ENCODE assay signal across 15 cellular contexts in the genomic region with DNA sequence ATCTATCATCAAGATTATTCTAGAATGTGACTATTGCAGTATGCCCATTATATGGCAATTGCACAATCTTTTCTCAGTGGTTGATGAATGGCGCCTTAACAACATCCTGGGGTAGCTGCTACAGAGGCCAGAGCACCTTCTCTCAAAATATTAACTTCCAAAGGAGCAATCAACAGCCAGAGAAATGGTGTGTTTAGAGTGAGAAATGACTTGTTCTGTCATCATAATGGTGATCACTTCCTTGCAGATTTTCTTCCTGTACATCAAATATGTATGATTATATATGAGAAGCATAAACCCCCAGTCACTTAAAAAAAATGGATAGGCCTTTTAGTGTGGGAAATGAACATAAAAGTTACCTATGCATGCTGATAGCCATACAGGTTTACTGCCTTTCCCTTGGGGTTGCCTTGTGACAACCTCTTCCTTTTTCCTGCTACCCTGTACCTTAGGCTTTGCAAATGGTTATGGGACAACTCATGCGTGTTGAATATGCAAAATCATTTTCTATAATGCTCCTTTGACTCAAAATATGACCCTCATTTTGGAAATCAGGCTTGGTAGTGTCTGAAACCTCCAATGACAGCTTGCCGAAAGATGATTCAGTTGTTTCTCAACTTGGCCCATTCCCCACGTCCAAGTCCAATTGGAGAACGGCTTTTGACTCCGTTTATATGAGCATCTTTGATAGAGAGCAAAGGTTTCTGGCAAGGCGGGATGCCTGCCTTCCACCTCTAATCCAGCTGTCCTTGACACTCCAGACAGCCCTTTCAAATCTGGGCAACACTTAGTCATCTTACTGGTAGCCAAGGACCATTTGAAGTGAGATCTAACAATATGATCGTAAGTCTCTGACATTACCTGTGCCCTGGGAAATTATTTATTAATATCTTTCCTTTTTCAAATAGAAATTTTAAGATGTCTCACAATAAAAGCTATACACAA.
DNase-seq lines count a peak whose midpoint lies in the region; ATAC-seq and TF ChIP-seq lines count a peak whose summit lies in the region.
"Had no signal": no experiment of that assay in that cellular context is flagged by ENCODE, and none has a peak within 500 bp of the region (broad histone marks: within the 10 kb centered on the region; RNA-seq: fewer than 3 reads in every experiment).

No MANE protein-coding gene starts in this region.

- H3K36me3 ChIP-seq in neural cell (ENCODE audit: insufficient read depth, low read length) = no peaks in the 10 kb centered on the region
- no peaks in the 10 kb centered on the region for H3K36me3 ChIP-seq in SJCRH30
- H3K36me3 ChIP-seq: transverse colon had no signal

- TF ChIP-seq EP300 in neural cell (conservative IDR thresholded peaks at IDR 0.05; ENCODE audit: poor library complexity, severe bottlenecking) = no peak

- H3K27me3 ChIP-seq in neural cell (ENCODE audit: insufficient read depth, low read depth, low read length) (no peaks in the 10 kb centered on the region), SJCRH30 (no peaks in the 10 kb centered on the region), foreskin keratinocyte (no peaks in the 10 kb centered on the region)
- H3K27me3 ChIP-seq: transverse colon had no signal

- DNase-seq in NCI-H2227 (lab: John Stamatoyannopoulos, UW; ENCODE audit: unreplicated experiment) (no peak), SJCRH30 (no peak), A172 (ENCODE audit: low spot score) (no peak), foreskin keratinocyte (no peak)
- DNase-seq: activated CD4-positive, alpha-beta T cell treated with anti-CD3 and anti-CD28 coated beads, Interleukin-2, amount 10 ng/mL, durations not matched to agents 24 days and 14 days; activated naive CD4-positive, alpha-beta T cell treated with anti-CD3 and anti-CD28 coated beads, Interleukin-2, amount 50 U/mL, for 16 hours; Calu3; NCI-H524; occipital lobe; SK-N-SH; transverse colon had no signal

- H3K4me3 ChIP-seq in neural cell (ENCODE audit: low read length) = no peak overlapping the region
- H3K4me3 ChIP-seq in SJCRH30 = no peak overlapping the region
- H3K4me3 ChIP-seq: transverse colon had no signal

- H3K9ac ChIP-seq in neural cell (ENCODE audit: low read length) = no peak overlapping the region
- H3K9ac ChIP-seq: SK-N-SH had no signal

- H2AFZ ChIP-seq in neural cell (ENCODE audit: low read depth, low read length) = no peak overlapping the region

- H3F3A ChIP-seq in neural cell (ENCODE audit: insufficient read depth, low read length, poor library complexity, severe bottlenecking) = no peaks in the 10 kb centered on the region

- no peak overlapping the region for H3K27ac ChIP-seq in neural cell (ENCODE audit: low read length)
- no peak overlapping the region for H3K27ac ChIP-seq in SJCRH30
- no peak overlapping the region for H3K27ac ChIP-seq in foreskin keratinocyte

- H3K9me2 ChIP-seq in neural cell (ENCODE audit: insufficient read depth, low read length) = no peaks in the 10 kb centered on the region
- H3K9me2 ChIP-seq: SK-N-SH had no signal

- H3K9me3 ChIP-seq in neural cell (ENCODE audit: low read length) (no peaks in the 10 kb centered on the region), SJCRH30 (replicated peaks) (no peaks in the 10 kb centered on the region)
- H3K9me3 ChIP-seq: SK-N-SH, transverse colon had no signal

- no peaks in the 10 kb centered on the region for H3K4me1 ChIP-seq in SJCRH30
- H3K4me1 ChIP-seq in foreskin keratinocyte = no peaks in the 10 kb centered on the region
- H3K4me1 ChIP-seq: transverse colon had no signal

- TF ChIP-seq CTCF in neural cell (IDR thresholded peaks at IDR 0.05; ENCODE audit: poor library complexity, severe bottlenecking) (no peak), foreskin keratinocyte (conservative IDR thresholded peaks at IDR 0.05) (no peak)

- no peaks in the 10 kb centered on the region for H4K20me1 ChIP-seq in neural cell (ENCODE audit: insufficient read depth)

- H3K79me2 ChIP-seq in neural cell (replicated peaks; ENCODE audit: insufficient read depth, low read length) = no peaks in the 10 kb centered on the region

- TF ChIP-seq RAD21 in neural cell (conservative IDR thresholded peaks at IDR 0.05) = no peak

- peak; percentile 75 for ATAC-seq in GM18873 (IDR thresholded peaks at IDR 0.05; ENCODE audit: low FRiP score, unreplicated experiment)
- ATAC-seq in GM21576 (IDR thresholded peaks at IDR 0.05; ENCODE audit: unreplicated experiment) = peak; percentile 72
- peak; percentile 66 for ATAC-seq in HG03135 (IDR thresholded peaks at IDR 0.05; ENCODE audit: unreplicated experiment)
- ATAC-seq in foreskin keratinocyte = no peak

- H3K4me2 ChIP-seq in neural cell (ENCODE audit: low read length) = no peak overlapping the region
- H3K4me2 ChIP-seq: SK-N-SH had no signal

TF ChIP-seq in neural cell, 6 proteins besides CTCF, POLR2A, EP300 and RAD21:
- TF ChIP-seq POLR2AphosphoS5 (IDR thresholded peaks at IDR 0.05) = peak; percentile 22
- no peak for TF ChIP-seq EZH2 (IDR thresholded peaks at IDR 0.05; ENCODE audit: borderline replicate concordance, insufficient read depth, low read length, poor library complexity, severe bottlenecking)
